Comparison of ENCODE assay signal across 10 cellular contexts in genomic region chr11:33291004-33291777, GRCh38. TPM values are rescaled to one million over a fixed set of nuclear protein-coding genes. Genes with fewer than 3 reads are reported as not detected.
DNase-seq lines count a peak whose midpoint lies in the region; ATAC-seq and TF ChIP-seq lines count a peak whose summit lies in the region.
"Had no signal": no experiment of that assay in that cellular context is flagged by ENCODE, and none has a peak within 500 bp of the region (broad histone marks: within the 10 kb centered on the region; RNA-seq: fewer than 3 reads in every experiment).

No MANE protein-coding gene starts in this region.

- peak overlapping the region; percentile 40 for H3K9ac ChIP-seq in Karpas-422 (ENCODE audit: low read length)

- peak overlapping the region; percentile 80 for H3K27ac ChIP-seq in Karpas-422 (ENCODE audit: low read length)
- H3K27ac ChIP-seq in effector memory CD4-positive, alpha-beta T cell (ENCODE audit: insufficient read depth, low read length, poor library complexity, severe bottlenecking) = no peak overlapping the region
- H3K27ac ChIP-seq: SK-N-MC had no signal

- H3K27me3 ChIP-seq in GM06990 (replicated peaks; ENCODE audit: control insufficient read depth, insufficient read depth, low read length) (no peaks in the 10 kb centered on the region), Karpas-422 (ENCODE audit: low read length) (no peaks in the 10 kb centered on the region)
- no peaks in the 10 kb centered on the region for H3K27me3 ChIP-seq in effector memory CD4-positive, alpha-beta T cell (replicated peaks; ENCODE audit: control insufficient read depth, insufficient read depth, low read length, poor library complexity, severe bottlenecking)

- H3K9me2 ChIP-seq in Karpas-422 (replicated peaks; ENCODE audit: insufficient read depth, low read length) = no peaks in the 10 kb centered on the region

- peak; percentile 96 for ATAC-seq in GM21515 (IDR thresholded peaks at IDR 0.05; ENCODE audit: unreplicated experiment)
- ATAC-seq in left lobe of liver = peak; percentile 87
- no peak for ATAC-seq in HG03521 (IDR thresholded peaks at IDR 0.05; ENCODE audit: unreplicated experiment)

- H3K4me3 ChIP-seq in GM06990 (replicated peaks; ENCODE audit: low read depth, low read length) (peak overlapping the region; percentile 34), Karpas-422 (ENCODE audit: low read length) (peak overlapping the region; percentile 52)
- H3K4me3 ChIP-seq in effector memory CD4-positive, alpha-beta T cell (ENCODE audit: insufficient read depth, low read depth, low read length, poor library complexity, severe bottlenecking) = no peak overlapping the region
- H3K4me3 ChIP-seq: lung, SK-N-MC had no signal

- H4K20me1 ChIP-seq in Karpas-422 (ENCODE audit: insufficient read depth, low read depth, low read length) = no peaks in the 10 kb centered on the region

- TF ChIP-seq CTCF in GM06990 (IDR thresholded peaks at IDR 0.05; ENCODE audit: insufficient read depth, low read length, poor library complexity, severe bottlenecking) = no peak

- peak overlapping the region; percentile 77 for H3K4me2 ChIP-seq in Karpas-422 (ENCODE audit: low read depth, low read length, poor library complexity, severe bottlenecking)

- H3K79me2 ChIP-seq in Karpas-422 (ENCODE audit: low read length) = peaks cover 100% of the 10 kb centered on the region

- H2AFZ ChIP-seq in Karpas-422 (ENCODE audit: low read length) = no peak overlapping the region

- peaks cover 38% of the 10 kb centered on the region for H3K4me1 ChIP-seq in Karpas-422 (ENCODE audit: low read length)
- H3K4me1 ChIP-seq in effector memory CD4-positive, alpha-beta T cell (ENCODE audit: control insufficient read depth, insufficient read depth, low read length, poor library complexity, severe bottlenecking) = peaks cover 2% of the 10 kb centered on the region

- DNase-seq in GM06990 (ENCODE audit: extremely low read depth, insufficient read length) (peak; percentile 20), Karpas-422 (peak; percentile 66), left lobe of liver (ENCODE audit: low spot score) (no peak), NCI-H2171 (lab: John Stamatoyannopoulos, UW) (no peak)
- no peak for DNase-seq in effector memory CD4-positive, alpha-beta T cell
- DNase-seq in stimulated activated CD4-positive, alpha-beta T cell treated with anti-CD3 and anti-CD28 coated beads, Interleukin-2, amount 100 ng/mL, for 48 hours = no peak

- H3K9me3 ChIP-seq in Karpas-422 (ENCODE audit: low read length) = no peaks in the 10 kb centered on the region
- no peaks in the 10 kb centered on the region for H3K9me3 ChIP-seq in effector memory CD4-positive, alpha-beta T cell (ENCODE audit: control insufficient read depth, low read length)

- H3K36me3 ChIP-seq in GM06990 (ENCODE audit: control insufficient read depth, insufficient read depth, low read length) = peaks cover 3% of the 10 kb centered on the region
- H3K36me3 ChIP-seq in Karpas-422 (ENCODE audit: insufficient read depth, low read length) = 0 out of 2 replicates have a peak, but pooled peaks cover 2% of the 10 kb centered on the region
- peaks cover 9% of the 10 kb centered on the region for H3K36me3 ChIP-seq in effector memory CD4-positive, alpha-beta T cell (ENCODE audit: control insufficient read depth, insufficient read depth, low read length)

RNA-seq across cellular contexts. Expression of gene HIPK3, which starts 34.0 kb away (rescaled TPM):
- total RNA-seq in Karpas-422 (2014; rRNA removed; shearing (Covaris generic); ENCODE audit: low replicate concordance) = 35.8 and 67.0 TPM in 2 replicates
- total RNA-seq in left lobe of liver = 34.9 TPM

Comparison
In these comparisons a context has a peak if more than half of its experiments do, and no peak if none do; other contexts are left out.
1. DNase-seq: peak in GM06990 (single experiment) and Karpas-422 (single experiment); none in left lobe of liver (single experiment), effector memory CD4-positive, alpha-beta T cell (0 of 3), NCI-H2171 (single experiment) and stimulated activated CD4-positive, alpha-beta T cell treated with anti-CD3 and anti-CD28 coated beads, Interleukin-2, amount 100 ng/mL, for 48 hours (0 of 2).